6 cellular contexts compared by ENCODE assay signal in genomic region chr4:985123-985830, GRCh38. TPM values are rescaled to one million over a fixed set of nuclear protein-coding genes. Genes with fewer than 3 reads are reported as not detected.
DNase-seq lines count a peak whose midpoint lies in the region; TF ChIP-seq lines count a peak whose summit lies in the region.

No MANE protein-coding gene starts in this region.

- H3K4me3 ChIP-seq in BJ (ENCODE audit: low read depth, low read length) (peak overlapping the region; percentile 24), coronary artery (peak overlapping the region; percentile 48), retinal pigment epithelial cell (ENCODE audit: low read length) (peak overlapping the region; percentile 32)

- TF ChIP-seq CTCF in BJ (IDR thresholded peaks at IDR 0.05; ENCODE audit: insufficient read depth, low read depth, low read length): no peak
- no peak for TF ChIP-seq CTCF in coronary artery (IDR thresholded peaks at IDR 0.05)
- TF ChIP-seq CTCF in retinal pigment epithelial cell (conservative IDR thresholded peaks at IDR 0.05; ENCODE audit: low read depth, low read length): no peak

- H3K27ac ChIP-seq in coronary artery: no peak overlapping the region

- no peak for DNase-seq in BJ (ENCODE audit: low read depth)
- DNase-seq in T follicular helper cell (ENCODE audit: low read depth): peak; percentile 56
- DNase-seq in coronary artery (ENCODE audit: low spot score): no peak
- no peak for DNase-seq in retinal pigment epithelial cell (ENCODE audit: low read depth)
- no peak for DNase-seq in NCI-H1048 (lab: John Stamatoyannopoulos, UW)
- DNase-seq in A172 (ENCODE audit: low spot score): no peak

- POLR2A ChIA-PET in BJ (lab: Charles Lee): no interaction called here

- CTCF ChIA-PET in BJ (lab: Yijun Ruan, JAX): interaction anchor here (0.7 to 2.3 kb wide), 2 partner anchors 13 to 510 kb away, joined by 3 to 6 read pairs; no protein-coding TSS in a partner anchor

- H3K27me3 ChIP-seq in BJ (ENCODE audit: control insufficient read depth, insufficient read depth, low read length): no peaks in the 10 kb centered on the region

- no peaks in the 10 kb centered on the region; the same call in 1 of the 2 replicates for H3K36me3 ChIP-seq in BJ (ENCODE audit: control insufficient read depth, insufficient read depth, low read length)

RNA-seq across cellular contexts. Expression of gene IDUA, which starts 1.6 kb away (rescaled TPM):
- polyA plus RNA-seq in BJ (2011; rRNA removed): 7.5 and 13.2 TPM in 2 replicates
- polyA minus RNA-seq in BJ (2011; rRNA and poly(A)+ RNA removed): 3.5 and 5.6 TPM in 2 replicates
- total RNA-seq in A172 (2014; rRNA removed; shearing (Covaris generic)): 14.1 and 16.1 TPM in 2 replicates

RNA-seq across cellular contexts. Expression of gene SLC26A1, which starts 7.9 kb away (rescaled TPM):
- polyA plus RNA-seq in BJ (2011; rRNA removed): 0.09 TPM in 1 of 2 replicates, not detected in the other
- 0.24 TPM in 1 of 2 replicates, not detected in the other for polyA minus RNA-seq in BJ (2011; rRNA and poly(A)+ RNA removed)
- 0.41 TPM in 1 of 2 replicates, not detected in the other for total RNA-seq in A172 (2014; rRNA removed; shearing (Covaris generic))

RNA-seq across cellular contexts. Expression of gene DGKQ, which starts 11.9 kb away (rescaled TPM):
- 3.7 and 6.5 TPM in 2 replicates for polyA plus RNA-seq in BJ (2011; rRNA removed)
- polyA minus RNA-seq in BJ (2011; rRNA and poly(A)+ RNA removed): 3.8 and 4.3 TPM in 2 replicates
- 17.4 and 25.0 TPM in 2 replicates for total RNA-seq in A172 (2014; rRNA removed; shearing (Covaris generic))

RNA-seq across cellular contexts. Expression of gene FGFRL1, which starts 26.1 kb away (rescaled TPM):
- 9.1 and 21.2 TPM in 2 replicates for polyA plus RNA-seq in BJ (2011; rRNA removed)
- polyA minus RNA-seq in BJ (2011; rRNA and poly(A)+ RNA removed): 56.3 and 82.1 TPM in 2 replicates
- total RNA-seq in A172 (2014; rRNA removed; shearing (Covaris generic)): 85.0 and 102 TPM in 2 replicates

RNA-seq across cellular contexts. Expression of gene TMEM175, which starts 53.0 kb away (rescaled TPM):
- 44.7 and 77.8 TPM in 2 replicates for polyA plus RNA-seq in BJ (2011; rRNA removed)
- polyA minus RNA-seq in BJ (2011; rRNA and poly(A)+ RNA removed): 27.8 and 31.3 TPM in 2 replicates
- 26.2 and 27.5 TPM in 2 replicates for total RNA-seq in A172 (2014; rRNA removed; shearing (Covaris generic))
